Comparison of ENCODE assay signal across 1 cellular context in the genomic region with DNA sequence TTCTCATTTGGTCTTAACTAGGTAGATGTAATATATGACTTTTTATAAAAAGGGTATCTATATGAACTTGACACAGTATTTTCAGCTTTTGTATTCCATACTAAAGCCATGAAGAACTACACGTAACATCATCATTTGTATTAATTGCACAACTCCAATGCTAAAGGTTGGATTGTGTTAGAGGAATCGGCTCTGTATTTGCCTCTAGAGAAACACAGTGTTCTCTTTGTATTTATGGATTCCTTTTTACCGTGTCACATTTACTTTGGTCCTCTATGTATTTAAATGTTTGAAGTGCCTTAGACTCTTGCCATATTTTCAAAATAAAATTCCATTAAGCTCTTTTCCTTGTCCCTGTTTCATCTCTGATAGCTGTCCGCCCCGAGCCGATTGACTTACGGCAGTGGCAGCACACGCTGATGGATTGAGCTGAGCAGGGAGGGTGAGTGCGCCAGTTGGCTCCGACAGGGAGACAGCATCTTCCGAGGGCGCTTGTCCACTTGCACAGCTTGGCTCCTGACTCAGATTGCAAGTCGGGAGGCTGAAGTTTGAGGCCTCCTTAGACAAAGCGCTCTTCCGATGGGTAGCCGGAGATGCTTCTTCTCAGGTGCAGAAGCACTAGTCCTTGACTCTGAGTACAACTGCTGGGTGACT.
TF ChIP-seq lines count a peak whose summit lies in the region.

No MANE protein-coding gene starts in this region.

TF ChIP-seq in GM23338, 12 proteins besides CTCF, POLR2A, EP300 and RAD21 (continued from another document):
- TF ChIP-seq POLR2AphosphoS5 (IDR thresholded peaks at IDR 0.05; ENCODE audit: low read depth) (no peak), CREB1 (CRISPR knock-in tag; IDR thresholded peaks at IDR 0.05; ENCODE audit: low read depth) (no peak), JUNB (IDR thresholded peaks at IDR 0.05; ENCODE audit: unreplicated experiment) (no peak), ZNF114 (CRISPR knock-in tag; IDR thresholded peaks at IDR 0.05) (no peak), ZNF331 (CRISPR knock-in tag; IDR thresholded peaks at IDR 0.05; ENCODE audit: low read depth) (no peak)
